In the genomic region with DNA sequence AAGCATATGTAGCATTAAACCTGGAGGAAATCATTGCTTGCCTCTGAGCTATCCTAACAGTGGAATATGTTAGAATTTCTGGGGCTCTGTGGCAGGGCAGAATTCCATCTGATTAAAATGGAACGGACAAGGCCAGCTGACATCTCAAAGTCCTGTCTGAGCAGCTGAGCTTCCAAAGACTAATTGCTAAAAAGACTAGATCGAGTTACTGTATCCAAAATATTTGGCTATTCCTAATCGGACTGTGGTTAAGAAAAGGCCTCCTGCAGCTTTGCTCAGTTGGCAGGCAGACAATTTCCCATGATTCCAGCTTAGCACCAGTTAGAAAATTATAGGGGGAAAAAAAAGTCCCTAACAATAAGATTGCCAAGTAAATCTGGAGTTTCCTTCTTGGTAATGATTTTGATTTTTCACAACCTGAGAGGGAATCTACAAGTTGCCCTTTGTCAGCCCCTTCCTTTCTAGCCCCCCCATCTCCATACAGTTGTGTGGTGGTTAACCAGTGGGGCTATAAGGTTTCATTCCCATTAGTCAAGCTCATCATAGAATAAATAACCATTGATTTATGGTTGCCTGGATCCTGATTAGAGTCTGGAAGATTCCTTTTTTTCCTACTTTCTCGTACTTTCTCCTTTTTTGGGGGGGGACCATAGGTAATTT, we compare ENCODE assay signal across 13 cellular contexts. TPM values are rescaled to one million over a fixed set of nuclear protein-coding genes. Genes with fewer than 3 reads are reported as not detected.
DNase-seq lines count a peak whose midpoint lies in the region; ATAC-seq and TF ChIP-seq lines count a peak whose summit lies in the region.
"Had no signal": no experiment of that assay in that cellular context is flagged by ENCODE, and none has a peak within 500 bp of the region (broad histone marks: within the 10 kb centered on the region; RNA-seq: fewer than 3 reads in every experiment).

No MANE protein-coding gene starts in this region.

- DNase-seq in AG09319 (ENCODE audit: extremely low read depth, low read depth) (peak; percentile 88), HFF-Myc (ENCODE audit: extremely low read depth, low read depth) (peak; percentile 27), brain microvascular endothelial cell (peak; percentile 75), myocyte (ENCODE audit: low read depth) (peak; percentile 98), OCI-M2 (lab: John Stamatoyannopoulos, UW; ENCODE audit: unreplicated experiment) (no peak), DMS114 treated with DMSO at 0.1 percent for 48 hours (lab: John Stamatoyannopoulos, UW; ENCODE audit: unreplicated experiment) (no peak), epidermal melanocyte (ENCODE audit: insufficient read length, low spot score) (no peak)
- DNase-seq: activated T-cell treated with anti-CD3 and anti-CD28 coated beads, Interleukin-2, amount 50 U/mL, for 4 hours; gastrocnemius medialis; WERI-Rb-1 had no signal

- ATAC-seq in GM18867 (IDR thresholded peaks at IDR 0.05; ENCODE audit: unreplicated experiment): no peak
- ATAC-seq: activated T-cell treated with anti-CD3 and anti-CD28 coated beads, Interleukin-2, amount 50 U/mL, for 4 hours; gastrocnemius medialis had no signal

- H3K4me3 ChIP-seq in HFF-Myc (replicated peaks; ENCODE audit: low read depth, low read length) (no peak overlapping the region), brain microvascular endothelial cell (ENCODE audit: low read depth, low read length) (no peak overlapping the region)
- H3K4me3 ChIP-seq: cardiac muscle cell, gastrocnemius medialis, lung had no signal

- no peak for TF ChIP-seq CTCF in AG09319 (IDR thresholded peaks at IDR 0.05; ENCODE audit: low read depth, low read length)
- no peak for TF ChIP-seq CTCF in HFF-Myc (IDR thresholded peaks at IDR 0.05; ENCODE audit: low read depth, low read length, missing control alignments)
- TF ChIP-seq CTCF in brain microvascular endothelial cell (IDR thresholded peaks at IDR 0.05; ENCODE audit: low read depth, low read length, missing control alignments): no peak

- peaks cover 42% of the 10 kb centered on the region for H3K36me3 ChIP-seq in brain microvascular endothelial cell (replicated peaks)

- H3K27ac ChIP-seq in brain microvascular endothelial cell: no peak overlapping the region
- H3K27ac ChIP-seq: cardiac muscle cell, gastrocnemius medialis, WERI-Rb-1 had no signal

- in situ Hi-C loops in brain microvascular endothelial cell (cut with HindIII; ENCODE audit: low pct_ligation_motif_present, low sequenced_read_pairs): no loop called here

- no peaks in the 10 kb centered on the region for H3K27me3 ChIP-seq in brain microvascular endothelial cell (replicated peaks)
- H3K27me3 ChIP-seq: cardiac muscle cell, gastrocnemius medialis had no signal

RNA-seq across cellular contexts. Expression of gene PTGR1, which starts 26.4 kb away (rescaled TPM):
- 56.4 and 72.9 TPM in 2 replicates for total RNA-seq in myocyte
- polyA plus RNA-seq in myocyte (2012): 62.7 TPM

RNA-seq across cellular contexts. Expression of gene ZNF483, which starts 48.1 kb away (rescaled TPM):
- total RNA-seq in myocyte: 1.2 TPM in 2 replicates
- 0.61 TPM for polyA plus RNA-seq in myocyte (2012)

RNA-seq across cellular contexts. Expression of gene DNAJC25, which starts 58.1 kb away (rescaled TPM):
- 8.5 and 9.3 TPM in 2 replicates for total RNA-seq in myocyte
- 4.3 TPM for polyA plus RNA-seq in myocyte (2012)

Comparison
In these comparisons a context has a peak if more than half of its experiments do, and no peak if none do; other contexts are left out.
1. DNase-seq: peak in AG09319 (single experiment), HFF-Myc (single experiment), brain microvascular endothelial cell (single experiment) and myocyte (single experiment); none in OCI-M2 (single experiment), DMS114 treated with DMSO at 0.1 percent for 48 hours (single experiment) and epidermal melanocyte (single experiment).